ENCODE assay signal across 1 cellular context in the genomic region with DNA sequence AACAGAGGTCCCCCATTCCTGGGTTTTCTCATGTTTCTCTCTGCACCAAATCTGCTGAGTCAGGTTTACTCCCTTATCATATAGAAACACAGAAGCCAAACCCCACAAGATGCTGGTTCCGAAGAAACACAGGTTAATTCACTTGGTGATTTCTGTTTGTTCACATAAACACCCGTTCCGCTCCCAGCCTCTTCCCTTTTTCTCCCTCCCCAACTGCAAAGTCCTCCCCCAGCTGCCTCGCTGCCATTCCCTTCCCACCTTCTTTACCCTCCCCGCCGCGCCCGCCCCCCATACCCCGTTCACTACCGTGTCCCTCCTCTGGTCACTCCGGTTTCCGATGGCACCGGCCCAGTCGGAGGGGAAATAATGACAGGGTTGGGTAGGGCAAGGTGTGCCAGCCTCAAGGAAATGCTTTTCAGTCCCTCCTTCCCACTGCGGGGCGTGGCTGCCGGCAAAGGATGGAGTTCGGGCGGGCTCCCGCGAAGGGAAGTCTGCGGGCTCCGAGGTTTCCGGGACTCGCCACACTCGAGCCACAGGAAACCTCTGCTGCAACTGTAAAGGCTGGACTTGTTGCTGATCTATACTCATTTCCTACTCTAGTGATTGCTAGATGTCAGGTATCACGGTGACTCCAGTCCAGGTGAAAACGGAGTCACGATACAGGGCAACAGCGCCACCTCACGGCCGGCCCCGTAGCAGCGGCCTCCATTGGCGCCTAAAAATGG.
TF ChIP-seq lines count a peak whose summit lies in the region.

A gene with protein sequence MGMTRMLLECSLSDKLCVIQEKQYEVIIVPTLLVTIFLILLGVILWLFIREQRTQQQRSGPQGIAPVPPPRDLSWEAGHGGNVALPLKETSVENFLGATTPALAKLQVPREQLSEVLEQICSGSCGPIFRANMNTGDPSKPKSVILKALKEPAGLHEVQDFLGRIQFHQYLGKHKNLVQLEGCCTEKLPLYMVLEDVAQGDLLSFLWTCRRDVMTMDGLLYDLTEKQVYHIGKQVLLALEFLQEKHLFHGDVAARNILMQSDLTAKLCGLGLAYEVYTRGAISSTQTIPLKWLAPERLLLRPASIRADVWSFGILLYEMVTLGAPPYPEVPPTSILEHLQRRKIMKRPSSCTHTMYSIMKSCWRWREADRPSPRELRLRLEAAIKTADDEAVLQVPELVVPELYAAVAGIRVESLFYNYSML (minus strand): TSS at position 393 of the 725 bp plus-strand sequence. CDS start 39,434 bp downstream, outside the sequence.

TF ChIP-seq in GM12878, 131 proteins besides CTCF, POLR2A, EP300 and RAD21 (continued from another document):
- TF ChIP-seq MLLT1 (IDR thresholded peaks at IDR 0.05), result no peak
- peak; percentile 38; the same call in 1 of the 2 replicates for TF ChIP-seq CBFB (IDR thresholded peaks at IDR 0.05; ENCODE audit: low read depth)
- TF ChIP-seq TCF7 (IDR thresholded peaks at IDR 0.05; ENCODE audit: borderline replicate concordance), result no peak
- TF ChIP-seq SREBF2 (IDR thresholded peaks at IDR 0.05; ENCODE audit: low read length), result no peak
- TF ChIP-seq CREB1 (IDR thresholded peaks at IDR 0.05; ENCODE audit: low read depth), result 0 out of 2 replicates have a peak, but pooled peaks have one; percentile 37
- TF ChIP-seq EED (IDR thresholded peaks at IDR 0.05; ENCODE audit: low read depth), result peak; percentile 63
- peak; percentile 23 to 34; a peak in 2 of 4 replicates for TF ChIP-seq BHLHE40 (IDR thresholded peaks at IDR 0.05; ENCODE audit: borderline replicate concordance in 1 of 2, low read depth in 2 of 2, low read length in 1 of 2)
- TF ChIP-seq PAX5 (IDR thresholded peaks at IDR 0.05; ENCODE audit: borderline replicate concordance, low read depth, low read length), result no peak
- TF ChIP-seq LARP7 (IDR thresholded peaks at IDR 0.05), result peak; percentile 21; the same call in 1 of the 2 replicates
- TF ChIP-seq MEF2A (IDR thresholded peaks at IDR 0.05; ENCODE audit: insufficient read depth, low read depth, low read length), result 0 out of 2 replicates have a peak, but pooled peaks have one; percentile 34
- peak; percentile 77 for TF ChIP-seq SMARCA5 (IDR thresholded peaks at IDR 0.05)
- peak; percentile 41; the same call in 1 of the 2 replicates for TF ChIP-seq IKZF1 (conservative IDR thresholded peaks at IDR 0.05)
- TF ChIP-seq SKIL (IDR thresholded peaks at IDR 0.05; ENCODE audit: low read depth, poor library complexity, severe bottlenecking), result no peak
- TF ChIP-seq RB1 (IDR thresholded peaks at IDR 0.05; ENCODE audit: borderline replicate concordance), result peak; percentile 66; the same call in 1 of the 2 replicates
- TF ChIP-seq, protein P1, sequence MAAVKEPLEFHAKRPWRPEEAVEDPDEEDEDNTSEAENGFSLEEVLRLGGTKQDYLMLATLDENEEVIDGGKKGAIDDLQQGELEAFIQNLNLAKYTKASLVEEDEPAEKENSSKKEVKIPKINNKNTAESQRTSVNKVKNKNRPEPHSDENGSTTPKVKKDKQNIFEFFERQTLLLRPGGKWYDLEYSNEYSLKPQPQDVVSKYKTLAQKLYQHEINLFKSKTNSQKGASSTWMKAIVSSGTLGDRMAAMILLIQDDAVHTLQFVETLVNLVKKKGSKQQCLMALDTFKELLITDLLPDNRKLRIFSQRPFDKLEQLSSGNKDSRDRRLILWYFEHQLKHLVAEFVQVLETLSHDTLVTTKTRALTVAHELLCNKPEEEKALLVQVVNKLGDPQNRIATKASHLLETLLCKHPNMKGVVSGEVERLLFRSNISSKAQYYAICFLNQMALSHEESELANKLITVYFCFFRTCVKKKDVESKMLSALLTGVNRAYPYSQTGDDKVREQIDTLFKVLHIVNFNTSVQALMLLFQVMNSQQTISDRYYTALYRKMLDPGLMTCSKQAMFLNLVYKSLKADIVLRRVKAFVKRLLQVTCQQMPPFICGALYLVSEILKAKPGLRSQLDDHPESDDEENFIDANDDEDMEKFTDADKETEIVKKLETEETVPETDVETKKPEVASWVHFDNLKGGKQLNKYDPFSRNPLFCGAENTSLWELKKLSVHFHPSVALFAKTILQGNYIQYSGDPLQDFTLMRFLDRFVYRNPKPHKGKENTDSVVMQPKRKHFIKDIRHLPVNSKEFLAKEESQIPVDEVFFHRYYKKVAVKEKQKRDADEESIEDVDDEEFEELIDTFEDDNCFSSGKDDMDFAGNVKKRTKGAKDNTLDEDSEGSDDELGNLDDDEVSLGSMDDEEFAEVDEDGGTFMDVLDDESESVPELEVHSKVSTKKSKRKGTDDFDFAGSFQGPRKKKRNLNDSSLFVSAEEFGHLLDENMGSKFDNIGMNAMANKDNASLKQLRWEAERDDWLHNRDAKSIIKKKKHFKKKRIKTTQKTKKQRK (IDR thresholded peaks at IDR 0.05; ENCODE audit: low read depth, low read length), result no peak
- TF ChIP-seq RUNX3 (IDR thresholded peaks at IDR 0.05; ENCODE audit: low read length), result peak; percentile 90
- no peak for TF ChIP-seq FOS (IDR thresholded peaks at IDR 0.05; ENCODE audit: borderline replicate concordance, extremely low read depth, insufficient read length)
- TF ChIP-seq YY1 (IDR thresholded peaks at IDR 0.05; ENCODE audit: low read depth, low read length), result peak; percentile 84
- peak; percentile 58 for TF ChIP-seq SMC3 (IDR thresholded peaks at IDR 0.05; ENCODE audit: borderline replicate concordance, low read length)
- TF ChIP-seq CREM (IDR thresholded peaks at IDR 0.05; ENCODE audit: low read depth), result peak; percentile 38; the same call in 1 of the 2 replicates
- TF ChIP-seq POU2F2 (IDR thresholded peaks at IDR 0.05; ENCODE audit: borderline replicate concordance, low read depth, low read length), result 0 out of 3 replicates have a peak, but pooled peaks have one; percentile 19
